ENCODE assay signal across 7 cellular contexts in genomic region chr15:24954783-24955548, GRCh38. TPM values are rescaled to one million over a fixed set of nuclear protein-coding genes. Genes with fewer than 3 reads are reported as not detected.
DNase-seq lines count a peak whose midpoint lies in the region; ATAC-seq, FAIRE-seq and TF ChIP-seq lines count a peak whose summit lies in the region.

Gene SNRPN, plus strand, starts transcription at chr15:24954987. Its CDS starts 19,467 bp downstream, at chr15:24974454.
Gene SNURF, plus strand, starts transcription at chr15:24954987. Its CDS starts 62 bp downstream, at chr15:24955049.

- H3K4me1 Mint-ChIP-seq in stimulated activated naive CD8-positive, alpha-beta T cell treated with anti-CD3 and anti-CD28 coated beads, Interleukin-15, Interleukin-2, amounts not matched to agents 100 ng/mL and 50 ng/mL, for 24 hours (ENCODE audit: low read depth), result peaks cover 16% of the 10 kb centered on the region

- peaks cover 5% of the 10 kb centered on the region for H3K9me3 Mint-ChIP-seq in stimulated activated naive CD8-positive, alpha-beta T cell treated with anti-CD3 and anti-CD28 coated beads, Interleukin-15, Interleukin-2, amounts not matched to agents 100 ng/mL and 50 ng/mL, for 24 hours

- H4K20me1 ChIP-seq in neural cell (ENCODE audit: insufficient read depth), result peaks cover 17% of the 10 kb centered on the region

- H3K27me3 ChIP-seq in Panc1 (ENCODE audit: control insufficient read depth, insufficient read depth, low read length) (no peaks in the 10 kb centered on the region), neural cell (ENCODE audit: insufficient read depth, low read depth, low read length) (no peaks in the 10 kb centered on the region)

- peak within 1 kb of the TSS; percentile 95 for H3K27ac Mint-ChIP-seq in stimulated activated naive CD8-positive, alpha-beta T cell treated with anti-CD3 and anti-CD28 coated beads, Interleukin-15, Interleukin-2, amounts not matched to agents 100 ng/mL and 50 ng/mL, for 24 hours

- in situ Hi-C loops in Panc1 (cut with HindIII; ENCODE audit: low pct_unique_long_range_greater_than_20kb, low sequenced_read_pairs), result no loop called here

- H3K79me2 ChIP-seq in neural cell (replicated peaks; ENCODE audit: insufficient read depth, low read length), result peaks cover 39% of the 10 kb centered on the region

- no peaks in the 10 kb centered on the region for H3K9me2 ChIP-seq in neural cell (ENCODE audit: insufficient read depth, low read length)

- H3K4me3 Mint-ChIP-seq in stimulated activated naive CD8-positive, alpha-beta T cell treated with anti-CD3 and anti-CD28 coated beads, Interleukin-15, Interleukin-2, amounts not matched to agents 100 ng/mL and 50 ng/mL, for 24 hours, result peak within 1 kb of the TSS; percentile 93

- H3K4me1 ChIP-seq in Panc1 (ENCODE audit: control insufficient read depth, insufficient read depth, low read length), result peaks cover 11% of the 10 kb centered on the region; the same call in 1 of the 2 replicates

- H3K4me3 ChIP-seq in Panc1 (ENCODE audit: low read depth in 2 of 2, low read length in 2 of 2) (peak within 1 kb of the TSS; percentile 81 to 94), fibroblast of villous mesenchyme (ENCODE audit: low read depth, low read length) (peak within 1 kb of the TSS; percentile 81), neural cell (ENCODE audit: low read length) (peak within 1 kb of the TSS; percentile 88)

- no peaks in the 10 kb centered on the region for H3K27me3 Mint-ChIP-seq in stimulated activated naive CD8-positive, alpha-beta T cell treated with anti-CD3 and anti-CD28 coated beads, Interleukin-15, Interleukin-2, amounts not matched to agents 100 ng/mL and 50 ng/mL, for 24 hours

- H3K27ac ChIP-seq in Panc1 (ENCODE audit: low read length), result peak within 1 kb of the TSS; percentile 88
- H3K27ac ChIP-seq in neural cell (ENCODE audit: low read length), result peak within 1 kb of the TSS; percentile 96

- TF ChIP-seq EP300 in neural cell (conservative IDR thresholded peaks at IDR 0.05; ENCODE audit: poor library complexity, severe bottlenecking), result no peak

- H3F3A ChIP-seq in neural cell (ENCODE audit: insufficient read depth, low read length, poor library complexity, severe bottlenecking), result no peaks in the 10 kb centered on the region

- TF ChIP-seq CTCF in Panc1 (IDR thresholded peaks at IDR 0.05) (no peak), fibroblast of villous mesenchyme (IDR thresholded peaks at IDR 0.05; ENCODE audit: insufficient read depth, low read depth, low read length) (no peak), neural cell (IDR thresholded peaks at IDR 0.05; ENCODE audit: poor library complexity, severe bottlenecking) (no peak)

- intact Hi-C loops in Panc1 (cut with micrococcal nuclease; ENCODE audit: unreplicated experiment), result no loop called here

- POLR2A ChIA-PET in Panc1 (lab: Charles Lee), result interaction anchor here (0.6 kb wide), 1 partner anchor 409 kb away, joined by 4 read pairs; no protein-coding TSS in a partner anchor

- peak; percentile 4 for DNase-seq in GM18507 (ENCODE audit: extremely low spot score, insufficient read length, low read depth)
- peak; percentile 22 for DNase-seq in Panc1 (ENCODE audit: low read depth, low spot score)
- DNase-seq in activated effector memory CD4-positive, alpha-beta T cell treated with Interleukin-2 at 50 U/mL for 16 hours, result peak; percentile 48
- peak; percentile 71 for DNase-seq in fibroblast of villous mesenchyme (ENCODE audit: low read depth)

- H3K36me3 Mint-ChIP-seq in stimulated activated naive CD8-positive, alpha-beta T cell treated with anti-CD3 and anti-CD28 coated beads, Interleukin-15, Interleukin-2, amounts not matched to agents 100 ng/mL and 50 ng/mL, for 24 hours (ENCODE audit: low read depth), result peaks cover 7% of the 10 kb centered on the region

- H2AFZ ChIP-seq in neural cell (ENCODE audit: low read depth, low read length), result peak within 1 kb of the TSS; percentile 17

- H3K36me3 ChIP-seq in Panc1 (ENCODE audit: control insufficient read depth, insufficient read depth, low read length), result no peaks in the 10 kb centered on the region
- no peaks in the 10 kb centered on the region for H3K36me3 ChIP-seq in neural cell (ENCODE audit: insufficient read depth, low read length)

- no TSS peak for BruUV-seq in Panc1 (replicated peaks; lab: Mats Ljungman, UMichigan)

- no peak for FAIRE-seq in GM18507 (lab: Jason Lieb, UNC)

- H3K9ac ChIP-seq in neural cell (ENCODE audit: low read length), result peak within 1 kb of the TSS; percentile 97

- no peak for TF ChIP-seq RAD21 in neural cell (conservative IDR thresholded peaks at IDR 0.05)

- no peaks in the 10 kb centered on the region for H3K9me3 ChIP-seq in Panc1 (ENCODE audit: control insufficient read depth, insufficient read depth, low read depth, low read length)
- H3K9me3 ChIP-seq in neural cell (ENCODE audit: low read length), result no peaks in the 10 kb centered on the region

- CTCF ChIA-PET in Panc1 (lab: Charles Lee), result no interaction called here

- no peak within 1 kb of the TSS for H3K4me2 ChIP-seq in neural cell (ENCODE audit: low read length)

- ATAC-seq in HG03139 (IDR thresholded peaks at IDR 0.05; ENCODE audit: unreplicated experiment), result peak; percentile 52
- ATAC-seq in Panc1, result peak; percentile 88

TF ChIP-seq in neural cell, 6 proteins besides CTCF, POLR2A, EP300 and RAD21:
- TF ChIP-seq REST (IDR thresholded peaks at IDR 0.05; ENCODE audit: borderline replicate concordance), result peak; percentile 89
- peak; percentile 38 for TF ChIP-seq MXI1 (conservative IDR thresholded peaks at IDR 0.05; ENCODE audit: poor library complexity, severe bottlenecking)
- TF ChIP-seq SMC3 (conservative IDR thresholded peaks at IDR 0.05; ENCODE audit: poor library complexity), result no peak
- peak; percentile 98 for TF ChIP-seq POLR2AphosphoS5 (IDR thresholded peaks at IDR 0.05)
- TF ChIP-seq EZH2 (IDR thresholded peaks at IDR 0.05; ENCODE audit: borderline replicate concordance, insufficient read depth, low read length, poor library complexity, severe bottlenecking), result no peak
- peak; percentile 89 for TF ChIP-seq TAF1 (IDR thresholded peaks at IDR 0.05; ENCODE audit: low read depth)

RNA-seq across cellular contexts. Expression of gene SNRPN, which starts in this region (rescaled TPM):
- total RNA-seq in Panc1 (2021; ENCODE audit: unreplicated experiment) (75.1 TPM), fibroblast of villous mesenchyme (92.1 and 109 TPM in 2 replicates)
- 158 TPM for polyA plus RNA-seq in Panc1 (2012; ENCODE audit: insufficient read length)
- 680 and 735 TPM in 2 replicates for polyA plus RNA-seq in neural cell
- polyA minus RNA-seq in neural cell, result 598 and 616 TPM in 2 replicates

RNA-seq across cellular contexts. Expression of gene SNURF, which starts in this region (rescaled TPM):
- total RNA-seq in Panc1 (2021; ENCODE audit: unreplicated experiment), result 13.7 TPM
- polyA plus RNA-seq in Panc1 (2012; ENCODE audit: insufficient read length), result 112 TPM
- 11.3 and 12.1 TPM in 2 replicates for total RNA-seq in fibroblast of villous mesenchyme
- polyA plus RNA-seq in neural cell, result 15.1 and 19.9 TPM in 2 replicates
- polyA minus RNA-seq in neural cell, result 95.2 and 103 TPM in 2 replicates

Comparison
In these comparisons a context has a peak if more than half of its experiments do, and no peak if none do; other contexts are left out.
1. Peak in every context shown above with its lines: DNase-seq, ATAC-seq, H3K4me3 ChIP-seq and H3K27ac ChIP-seq.
2. DNase-seq: peak in every context shown above with its lines; median percentile 71 in fibroblast of villous mesenchyme; 48 in activated effector memory CD4-positive, alpha-beta T cell treated with Interleukin-2 at 50 U/mL for 16 hours; 22 in Panc1; 4 in GM18507.